Comparison of ENCODE assay signal across 19 cellular contexts in genomic region chr5:12330993-12331588, GRCh38.
DNase-seq lines count a peak whose midpoint lies in the region; TF ChIP-seq lines count a peak whose summit lies in the region.
"Had no signal": no experiment of that assay in that cellular context is flagged by ENCODE, and none has a peak within 500 bp of the region (broad histone marks: within the 10 kb centered on the region; RNA-seq: fewer than 3 reads in every experiment).

No MANE protein-coding gene starts in this region.

- no peak overlapping the region for H3K4me3 ChIP-seq in HUES64 (ENCODE audit: low read length)
- no peak overlapping the region for H3K4me3 ChIP-seq in mesendoderm (ENCODE audit: low read length)
- no peak overlapping the region for H3K4me3 ChIP-seq in coronary artery
- H3K4me3 ChIP-seq: GM23248 had no signal

- H3K36me3 Mint-ChIP-seq in endothelial cell (ENCODE audit: low read depth, unreplicated experiment), result no peaks in the 10 kb centered on the region
- H3K36me3 Mint-ChIP-seq in activated CD4-positive, alpha-beta memory T cell treated with anti-CD3 and anti-CD28 coated beads for 36 hours, result no peaks in the 10 kb centered on the region
- H3K36me3 Mint-ChIP-seq: CD4-positive, CD25-positive, alpha-beta regulatory T cell had no signal

- no peaks in the 10 kb centered on the region for H3K79me2 ChIP-seq in mesendoderm (ENCODE audit: control insufficient read depth, insufficient read depth, low read length)

- no peak overlapping the region for H2AK5ac ChIP-seq in mesendoderm (ENCODE audit: low read length)

- peaks cover 48% of the 10 kb centered on the region for H3K4me1 ChIP-seq in HUES64 (ENCODE audit: insufficient read depth, low read length)
- H3K4me1 ChIP-seq in mesendoderm (ENCODE audit: control insufficient read depth, low read depth, low read length), result peaks cover 6% of the 10 kb centered on the region
- H3K4me1 ChIP-seq: BE2C had no signal

- H3K36me3 ChIP-seq in HUES64 (ENCODE audit: insufficient read depth, low read length), result peaks cover 4% of the 10 kb centered on the region; the same call in 1 of the 2 replicates
- no peaks in the 10 kb centered on the region for H3K36me3 ChIP-seq in mesendoderm (ENCODE audit: control insufficient read depth, insufficient read depth, low read length)
- H3K36me3 ChIP-seq: BE2C had no signal

- peak overlapping the region; percentile 85 for H3K4ac ChIP-seq in mesendoderm (ENCODE audit: low read depth, low read length)

- H2BK120ac ChIP-seq in mesendoderm (ENCODE audit: low read depth, low read length), result no peak overlapping the region

- H3K9me3 Mint-ChIP-seq in endothelial cell (ENCODE audit: unreplicated experiment), result no peaks in the 10 kb centered on the region
- peaks cover 25% of the 10 kb centered on the region for H3K9me3 Mint-ChIP-seq in activated CD4-positive, alpha-beta memory T cell treated with anti-CD3 and anti-CD28 coated beads for 36 hours

- POLR2A ChIA-PET in activated CD4-positive, alpha-beta memory T cell treated with anti-CD3 and anti-CD28 coated beads for 36 hours (lab: Charles Lee), result no interaction called here

- peak overlapping the region; percentile 61 for H3K18ac ChIP-seq in mesendoderm (ENCODE audit: low read length)

- 50% methylated on average over 8 of the region's 9 CpGs for WGBS in HUES64
- WGBS in mesendoderm (ENCODE audit: extremely low coverage, insufficient coverage, low lambda C conversion rate), result no CpG with 5 or more reads among the region's 9 CpGs

- H3K56ac ChIP-seq in mesendoderm (ENCODE audit: low read length), result peak overlapping the region; percentile 12

- H3K27me3 ChIP-seq in HUES64 (ENCODE audit: insufficient read depth, low read length) (no peaks in the 10 kb centered on the region), mesendoderm (ENCODE audit: insufficient read depth, low read length, poor library complexity) (no peaks in the 10 kb centered on the region)
- H3K27me3 ChIP-seq: BE2C had no signal

- no peak for TF ChIP-seq CTCF in endothelial cell (IDR thresholded peaks at IDR 0.05; ENCODE audit: unreplicated experiment)
- TF ChIP-seq CTCF in coronary artery (IDR thresholded peaks at IDR 0.05), result no peak

- H3K79me1 ChIP-seq in mesendoderm (ENCODE audit: low read length), result no peaks in the 10 kb centered on the region

- no peak overlapping the region for H4K5ac ChIP-seq in mesendoderm (ENCODE audit: low read length)

- CTCF ChIA-PET in activated CD4-positive, alpha-beta memory T cell treated with anti-CD3 and anti-CD28 coated beads for 36 hours (lab: Charles Lee), result no interaction called here

- H2BK5ac ChIP-seq in mesendoderm (ENCODE audit: low read length), result peak overlapping the region; percentile 52

- H3K27me3 Mint-ChIP-seq in endothelial cell (ENCODE audit: unreplicated experiment), result peaks cover 1% of the 10 kb centered on the region
- H3K27me3 Mint-ChIP-seq in activated CD4-positive, alpha-beta memory T cell treated with anti-CD3 and anti-CD28 coated beads for 36 hours, result no peaks in the 10 kb centered on the region
- H3K27me3 Mint-ChIP-seq: CD4-positive, CD25-positive, alpha-beta regulatory T cell had no signal

- peak; percentile 83 for DNase-seq in ELF-1 (ENCODE audit: low read depth, low spot score)
- no peak for DNase-seq in endothelial cell (ENCODE audit: low spot score)
- peak; percentile 76 for DNase-seq in mesendoderm
- no peak for DNase-seq in coronary artery (ENCODE audit: low spot score)
- DNase-seq in head of caudate nucleus, result no peak
- no peak for DNase-seq in activated CD4-positive, alpha-beta memory T cell treated with anti-CD3 and anti-CD28 coated beads for 36 hours
- DNase-seq: BE2C; CD4-positive, CD25-positive, alpha-beta regulatory T cell; COR-L47; DMS 273 treated with DMSO at 0.1 percent for 48 hours; DND-41; GF-D8; GM23248; KG1; NCI-H1417 treated with DMSO at 0.1 percent for 48 hours; NCI-H187 treated with DMSO at 0.1 percent for 48 hours; NCI-H226; NCI-H524 had no signal

- H3K27ac Mint-ChIP-seq in endothelial cell (ENCODE audit: unreplicated experiment), result peak overlapping the region; percentile 68
- H3K27ac Mint-ChIP-seq in activated CD4-positive, alpha-beta memory T cell treated with anti-CD3 and anti-CD28 coated beads for 36 hours, result no peak overlapping the region
- H3K27ac Mint-ChIP-seq: CD4-positive, CD25-positive, alpha-beta regulatory T cell had no signal

- H3K9ac ChIP-seq in HUES64 (ENCODE audit: low read depth, low read length) (0 out of 2 replicates have a peak overlapping the region, but pooled peaks have one; percentile 12), mesendoderm (ENCODE audit: low read length) (no peak overlapping the region)
- H3K9ac ChIP-seq: GM23248 had no signal

- H3K4me2 ChIP-seq in mesendoderm (ENCODE audit: low read length), result no peak overlapping the region

- intact Hi-C loops in head of caudate nucleus (cut with DNase I), result no loop called here
- intact Hi-C loops in activated CD4-positive, alpha-beta memory T cell treated with anti-CD3 and anti-CD28 coated beads for 36 hours (cut with micrococcal nuclease), result no loop called here

- no peak overlapping the region for H3K4me3 Mint-ChIP-seq in endothelial cell (ENCODE audit: unreplicated experiment)
- no peak overlapping the region for H3K4me3 Mint-ChIP-seq in activated CD4-positive, alpha-beta memory T cell treated with anti-CD3 and anti-CD28 coated beads for 36 hours
- H3K4me3 Mint-ChIP-seq: CD4-positive, CD25-positive, alpha-beta regulatory T cell had no signal

- peaks cover 7% of the 10 kb centered on the region for H3K4me1 Mint-ChIP-seq in endothelial cell (ENCODE audit: unreplicated experiment)
- H3K4me1 Mint-ChIP-seq in activated CD4-positive, alpha-beta memory T cell treated with anti-CD3 and anti-CD28 coated beads for 36 hours (ENCODE audit: low read depth), result no peaks in the 10 kb centered on the region
- H3K4me1 Mint-ChIP-seq: CD4-positive, CD25-positive, alpha-beta regulatory T cell had no signal

- peaks cover 12% of the 10 kb centered on the region for H3K9me3 ChIP-seq in HUES64 (ENCODE audit: insufficient read depth, low read depth, low read length)
- H3K9me3 ChIP-seq: BE2C had no signal

- H2BK15ac ChIP-seq in mesendoderm (replicated peaks; ENCODE audit: low read depth), result no peak overlapping the region

- no peak overlapping the region for H3K23ac ChIP-seq in mesendoderm (ENCODE audit: low read length)

- no peak overlapping the region for H4K8ac ChIP-seq in mesendoderm (ENCODE audit: low read depth, low read length)

- peak overlapping the region; percentile 95 for H3K27ac ChIP-seq in HUES64 (ENCODE audit: low read depth, low read length)
- peak overlapping the region; percentile 58 for H3K27ac ChIP-seq in mesendoderm (ENCODE audit: low read depth, low read length)
- no peak overlapping the region for H3K27ac ChIP-seq in coronary artery
- H3K27ac ChIP-seq: GM23248 had no signal

Comparison
In these comparisons a context has a peak if more than half of its experiments do, and no peak if none do; other contexts are left out.
1. DNase-seq: peak in ELF-1 (single experiment) and mesendoderm (single experiment); none in endothelial cell (single experiment), coronary artery (single experiment), head of caudate nucleus (0 of 42) and activated CD4-positive, alpha-beta memory T cell treated with anti-CD3 and anti-CD28 coated beads for 36 hours (single experiment).
2. H3K27ac ChIP-seq: peak in HUES64 (single experiment) and mesendoderm (single experiment); none in coronary artery (0 of 2).